11 cellular contexts compared by ENCODE assay signal in genomic region chr15:84604804-84605203, GRCh38. TPM values are rescaled to one million over a fixed set of nuclear protein-coding genes. Genes with fewer than 3 reads are reported as not detected.
DNase-seq lines count a peak whose midpoint lies in the region; ATAC-seq and TF ChIP-seq lines count a peak whose summit lies in the region.
"Had no signal": no experiment of that assay in that cellular context is flagged by ENCODE, and none has a peak within 500 bp of the region (broad histone marks: within the 10 kb centered on the region; RNA-seq: fewer than 3 reads in every experiment).

No MANE protein-coding gene starts in this region.

- no peaks in the 10 kb centered on the region for H3K27me3 ChIP-seq in prostate gland (replicated peaks; ENCODE audit: insufficient read depth)
- H3K27me3 ChIP-seq: dorsolateral prefrontal cortex had no signal

- no peaks in the 10 kb centered on the region for H3K4me1 ChIP-seq in prostate gland (replicated peaks)

- H3K9me3 Mint-ChIP-seq in activated T-helper 17 cell treated with anti-CD3 and anti-CD28 coated beads, Interleukin-2, amount 50 U/mL, for 72 hours: no peaks in the 10 kb centered on the region
- H3K9me3 Mint-ChIP-seq in naive thymus-derived CD8-positive, alpha-beta T cell: no peaks in the 10 kb centered on the region

- ATAC-seq in activated T-helper 17 cell treated with anti-CD3 and anti-CD28 coated beads, Interleukin-2, amount 50 U/mL, for 72 hours (replicated peaks): peak; percentile 60
- ATAC-seq in naive thymus-derived CD8-positive, alpha-beta T cell: no peak
- peak; percentile 30 for ATAC-seq in stimulated activated naive CD8-positive, alpha-beta T cell treated with anti-CD3 and anti-CD28 coated beads, Interleukin-15, Interleukin-2, amounts not matched to agents 100 U/mL and 50 U/mL, for 24 hours

- peak overlapping the region; percentile 98 for H3K27ac Mint-ChIP-seq in activated T-helper 17 cell treated with anti-CD3 and anti-CD28 coated beads, Interleukin-2, amount 50 U/mL, for 72 hours
- peak overlapping the region in 6 of 10 donors; percentile 11 to 92 (median 66) for H3K27ac Mint-ChIP-seq in naive thymus-derived CD8-positive, alpha-beta T cell

- intact Hi-C loops in prostate gland (cut with DNase I): no loop called here

- no peaks in the 10 kb centered on the region for H3K9me3 ChIP-seq in prostate gland

- H3K27me3 Mint-ChIP-seq in activated T-helper 17 cell treated with anti-CD3 and anti-CD28 coated beads, Interleukin-2, amount 50 U/mL, for 72 hours: no peaks in the 10 kb centered on the region
- H3K27me3 Mint-ChIP-seq in naive thymus-derived CD8-positive, alpha-beta T cell: no peaks in the 10 kb centered on the region

- H3K4me3 Mint-ChIP-seq in activated T-helper 17 cell treated with anti-CD3 and anti-CD28 coated beads, Interleukin-2, amount 50 U/mL, for 72 hours: peak overlapping the region; percentile 87
- H3K4me3 Mint-ChIP-seq in naive thymus-derived CD8-positive, alpha-beta T cell: peak overlapping the region in 9 of 10 donors; percentile 8 to 61 (median 35)

- 81% methylated on average over 14 of the region's 14 CpGs for WGBS in prostate gland

- no peak for TF ChIP-seq POLR2A in prostate gland (IDR thresholded peaks at IDR 0.05)

- no peak overlapping the region for H3K27ac ChIP-seq in prostate gland
- H3K27ac ChIP-seq: dorsolateral prefrontal cortex had no signal

- no peak for TF ChIP-seq CTCF in prostate gland (IDR thresholded peaks at IDR 0.05)

- peak; percentile 84 for DNase-seq in activated naive CD4-positive, alpha-beta T cell treated with Interleukin-2 at 50 U/mL for 16 hours
- no peak for DNase-seq in activated naive CD4-positive, alpha-beta T cell (lab: John Stamatoyannopoulos, UW)
- no peak for DNase-seq in naive thymus-derived CD8-positive, alpha-beta T cell
- peak; percentile 74 for DNase-seq in stimulated activated naive CD8-positive, alpha-beta T cell treated with anti-CD3 and anti-CD28 coated beads, Interleukin-15, Interleukin-2, amounts not matched to agents 100 U/mL and 50 U/mL, for 24 hours
- no peak for DNase-seq in prostate gland (ENCODE audit: low spot score)
- DNase-seq in NCI-H524 treated with DMSO at 0.1 percent for 48 hours (lab: John Stamatoyannopoulos, UW): no peak
- no peak for DNase-seq in NCI-H1105 (lab: John Stamatoyannopoulos, UW)
- DNase-seq: NCI-H146, RPMI8226 had no signal

- peaks cover 60% of the 10 kb centered on the region for H3K36me3 Mint-ChIP-seq in activated T-helper 17 cell treated with anti-CD3 and anti-CD28 coated beads, Interleukin-2, amount 50 U/mL, for 72 hours (ENCODE audit: low read depth)
- H3K36me3 Mint-ChIP-seq in naive thymus-derived CD8-positive, alpha-beta T cell: peaks cover 0 to 57% (median 9%) of the 10 kb centered on the region in 3 donors

- H3K4me1 Mint-ChIP-seq in activated T-helper 17 cell treated with anti-CD3 and anti-CD28 coated beads, Interleukin-2, amount 50 U/mL, for 72 hours: peaks cover 34% of the 10 kb centered on the region
- peaks cover 41 to 73% (median 60%) of the 10 kb centered on the region in 4 donors for H3K4me1 Mint-ChIP-seq in naive thymus-derived CD8-positive, alpha-beta T cell

- H3K36me3 ChIP-seq in prostate gland: no peaks in the 10 kb centered on the region

- POLR2A ChIA-PET in naive thymus-derived CD8-positive, alpha-beta T cell (lab: Charles Lee): interaction anchor here (0.5 to 2.7 kb wide), 4 partner anchors 11 to 347 kb away, joined by 3 to 6 read pairs (median 5); no protein-coding TSS in a partner anchor

- no peak overlapping the region for H3K4me3 ChIP-seq in prostate gland

RNA-seq across cellular contexts. Expression of gene ZSCAN2, which starts 4.0 kb away (rescaled TPM):
- 10 to 100 TPM in 1 of 2 donors, 1 to 10 TPM in 1; 9.0 to 14.1 TPM for total RNA-seq in activated T-helper 17 cell treated with anti-CD3 and anti-CD28 coated beads, Interleukin-2, amount 50 U/mL, for 72 hours
- 10 to 100 TPM; 10.5 to 13.6 TPM for total RNA-seq in naive thymus-derived CD8-positive, alpha-beta T cell
- polyA plus RNA-seq in naive thymus-derived CD8-positive, alpha-beta T cell: 10 to 100 TPM in 1 of 3 donors, 1 to 10 TPM in 2; 5.1 to 10.1 (median 7.4) TPM
- total RNA-seq in prostate gland: 10 to 100 TPM; 13.9 to 23.2 TPM

RNA-seq across cellular contexts. Expression of gene WDR73, which starts 49.3 kb away (rescaled TPM):
- 10 to 100 TPM; 14.8 to 22.5 TPM for total RNA-seq in activated T-helper 17 cell treated with anti-CD3 and anti-CD28 coated beads, Interleukin-2, amount 50 U/mL, for 72 hours
- 10 to 100 TPM; 38.3 to 43.2 TPM for total RNA-seq in naive thymus-derived CD8-positive, alpha-beta T cell
- 10 to 100 TPM; 12.2 to 18.8 (median 17.9) TPM for polyA plus RNA-seq in naive thymus-derived CD8-positive, alpha-beta T cell
- total RNA-seq in prostate gland: 10 to 100 TPM; 20.7 to 43.9 TPM

RNA-seq across cellular contexts. Expression of gene NMB, which starts 53.2 kb away (rescaled TPM):
- 1 to 10 TPM; 7.8 TPM for total RNA-seq in activated T-helper 17 cell treated with anti-CD3 and anti-CD28 coated beads, Interleukin-2, amount 50 U/mL, for 72 hours
- 1 to 10 TPM; 1.6 to 2.1 TPM for total RNA-seq in naive thymus-derived CD8-positive, alpha-beta T cell
- polyA plus RNA-seq in naive thymus-derived CD8-positive, alpha-beta T cell: 1 to 10 TPM; 1.9 to 5.7 (median 3.3) TPM
- total RNA-seq in prostate gland: 10 to 100 TPM in 1 of 2 donors, 1 to 10 TPM in 1; 6.2 to 16.6 TPM

Comparison
In these comparisons a context has a peak if more than half of its experiments do, and no peak if none do; other contexts are left out.
1. DNase-seq: peak in activated naive CD4-positive, alpha-beta T cell treated with Interleukin-2 at 50 U/mL for 16 hours (single experiment) and stimulated activated naive CD8-positive, alpha-beta T cell treated with anti-CD3 and anti-CD28 coated beads, Interleukin-15, Interleukin-2, amounts not matched to agents 100 U/mL and 50 U/mL, for 24 hours (single experiment); none in activated naive CD4-positive, alpha-beta T cell (0 of 4), naive thymus-derived CD8-positive, alpha-beta T cell (0 of 10), prostate gland (single experiment), NCI-H524 treated with DMSO at 0.1 percent for 48 hours (single experiment) and NCI-H1105 (single experiment).
2. ATAC-seq: peak in activated T-helper 17 cell treated with anti-CD3 and anti-CD28 coated beads, Interleukin-2, amount 50 U/mL, for 72 hours (single experiment) and stimulated activated naive CD8-positive, alpha-beta T cell treated with anti-CD3 and anti-CD28 coated beads, Interleukin-15, Interleukin-2, amounts not matched to agents 100 U/mL and 50 U/mL, for 24 hours (single experiment); none in naive thymus-derived CD8-positive, alpha-beta T cell (0 of 2).